ENCODE assay signal across 18 cellular contexts in the genomic region with DNA sequence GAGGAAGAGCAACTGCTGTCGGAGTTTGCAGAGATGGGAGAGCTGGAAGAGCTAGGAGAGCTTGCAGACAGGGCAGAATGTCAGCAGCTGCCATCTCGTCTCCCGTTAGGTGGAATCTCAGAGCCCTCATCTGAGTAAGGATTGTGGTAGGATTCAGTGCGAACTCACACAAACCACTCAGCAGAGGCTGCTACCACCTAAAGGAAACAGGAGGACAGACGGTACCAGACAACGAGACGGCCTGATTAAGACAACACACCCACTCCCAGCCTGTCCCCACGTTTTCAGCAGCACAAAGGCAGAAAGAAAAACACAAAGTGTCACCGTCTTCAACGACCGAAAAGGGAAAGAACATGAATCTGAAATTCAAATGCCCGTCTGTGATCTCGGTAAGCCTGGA. TPM values are rescaled to one million over a fixed set of nuclear protein-coding genes. Genes with fewer than 3 reads are reported as not detected.
DNase-seq lines count a peak whose midpoint lies in the region; ATAC-seq, FAIRE-seq and TF ChIP-seq lines count a peak whose summit lies in the region.
"Had no signal": no experiment of that assay in that cellular context is flagged by ENCODE, and none has a peak within 500 bp of the region (broad histone marks: within the 10 kb centered on the region; RNA-seq: fewer than 3 reads in every experiment).

No MANE protein-coding gene starts in this region.

- H3K4me1 ChIP-seq in endothelial cell of umbilical vein (ENCODE audit: control insufficient read depth, extremely low read depth, insufficient read depth, low read length) (peaks cover 72% of the 10 kb centered on the region), psoas muscle (peaks cover 37% of the 10 kb centered on the region)

- DNase-seq in activated T-cell treated with anti-CD3 and anti-CD28 coated beads, Interleukin-2, amount 50 U/mL, for 24 hours: no peak
- DNase-seq in activated T-cell treated with anti-CD3 and anti-CD28 coated beads for 4 hours: no peak
- DNase-seq in endothelial cell of umbilical vein (ENCODE audit: low read depth, low spot score): no peak
- DNase-seq in psoas muscle: no peak
- DNase-seq in medulla oblongata (ENCODE audit: extremely low spot score): no peak
- no peak for DNase-seq in GM13977 (ENCODE audit: low spot score)
- DNase-seq in NCI-H2107 treated with DMSO at 0.1 percent for 48 hours (lab: John Stamatoyannopoulos, UW; ENCODE audit: unreplicated experiment): no peak
- DNase-seq: body of pancreas; lower lobe of right lung; NCI-H1694 treated with DMSO at 0.1 percent for 48 hours; NCI-H510A treated with DMSO at 0.1 percent for 48 hours; stimulated activated CD4-positive, alpha-beta T cell treated with anti-CD3 and anti-CD28 coated beads, Interleukin-4, amount 100 ng/mL, for 4 hours had no signal

- POLR2A ChIA-PET in endothelial cell of umbilical vein (lab: Charles Lee): interaction anchor here (5.4 kb wide), 1 partner anchor 13 kb away, joined by 22 read pairs; no protein-coding TSS in a partner anchor

- 73 to 75% (median 74%) methylated on average over 13 of the region's 13 CpGs for WGBS in psoas muscle, 3 donors

- H3K27ac ChIP-seq in VCaP (peak overlapping the region; percentile 99; the same call in 1 of the 2 replicates), endothelial cell of umbilical vein (ENCODE audit: insufficient read depth, low read depth, low read length) (peak overlapping the region; percentile 94), psoas muscle (peak overlapping the region; percentile 33)
- H3K27ac ChIP-seq: body of pancreas, lower lobe of right lung had no signal

- H3K4me2 ChIP-seq in endothelial cell of umbilical vein (ENCODE audit: insufficient read depth, low read length): peak overlapping the region; percentile 40

- H3K36me3 ChIP-seq in endothelial cell of umbilical vein (ENCODE audit: control insufficient read depth in 2 of 2, extremely low read depth in 1 of 2, insufficient read depth in 2 of 2, low read length in 2 of 2) (peaks cover 9 to 29% of the 10 kb centered on the region in 2 experiments), psoas muscle (ENCODE audit: insufficient read depth in 1 of 2, low read depth in 1 of 2) (peaks cover 4 to 57% of the 10 kb centered on the region in 2 donors)

- no peak overlapping the region for H3K4me3 ChIP-seq in endothelial cell of umbilical vein (replicated peaks in 1 of 3; ENCODE audit: insufficient read depth in 1 of 3, low read depth in 1 of 3, low read length in 3 of 3)
- H3K4me3 ChIP-seq in psoas muscle: no peak overlapping the region
- H3K4me3 ChIP-seq: body of pancreas, lower lobe of right lung had no signal

- in situ Hi-C loops in GM13977 (cut with MboI; ENCODE audit: low pct_unique_long_range_greater_than_20kb, low sequenced_read_pairs, unreplicated experiment): loop anchor here (10.0 to 25.0 kb wide), 2 partner anchors 253 to 370 kb away; no protein-coding TSS in a partner anchor

- peaks cover 42% of the 10 kb centered on the region for H3K79me2 ChIP-seq in endothelial cell of umbilical vein (ENCODE audit: control insufficient read depth, insufficient read depth, low read length)

- H3K9me3 Mint-ChIP-seq in activated T-cell treated with anti-CD3 and anti-CD28 coated beads, Interleukin-2, amount 50 U/mL, for 24 hours: no peaks in the 10 kb centered on the region

- FAIRE-seq in endothelial cell of umbilical vein (lab: Jason Lieb, UNC): no peak
- FAIRE-seq: G401.6, GM12891, H54 had no signal

- BruUV-seq in endothelial cell of umbilical vein (replicated peaks; lab: Mats Ljungman, UMichigan): no TSS peak

- H2AFZ ChIP-seq in endothelial cell of umbilical vein (ENCODE audit: low read depth, low read length): no peak overlapping the region

- TF ChIP-seq POLR2A in endothelial cell of umbilical vein (IDR thresholded peaks at IDR 0.05; ENCODE audit: low read depth, low read length): no peak

- intact Hi-C loops in endothelial cell of umbilical vein (cut with micrococcal nuclease) (loop anchor here (5.0 kb wide), 1 partner anchor 453 kb away; a partner anchor contains a TSS), psoas muscle (cut with DNase I) (no loop called here)

- H3K27me3 ChIP-seq in endothelial cell of umbilical vein (ENCODE audit: control insufficient read depth in 2 of 2, insufficient read depth in 2 of 2, low read length in 2 of 2) (no peaks in the 10 kb centered on the region), psoas muscle (ENCODE audit: insufficient read depth in 3 of 3, low read length in 2 of 3) (no peaks in the 10 kb centered on the region)
- H3K27me3 ChIP-seq: body of pancreas had no signal

- no peak overlapping the region for H3K4me3 Mint-ChIP-seq in activated T-cell treated with anti-CD3 and anti-CD28 coated beads, Interleukin-2, amount 50 U/mL, for 24 hours

- no peaks in the 10 kb centered on the region for H3K27me3 Mint-ChIP-seq in activated T-cell treated with anti-CD3 and anti-CD28 coated beads, Interleukin-2, amount 50 U/mL, for 24 hours

- peaks cover 83% of the 10 kb centered on the region for H3K36me3 Mint-ChIP-seq in activated T-cell treated with anti-CD3 and anti-CD28 coated beads, Interleukin-2, amount 50 U/mL, for 24 hours (ENCODE audit: low read depth)

- peak overlapping the region; percentile 40 for H3K9ac ChIP-seq in endothelial cell of umbilical vein (replicated peaks; ENCODE audit: extremely low read depth, insufficient read depth, low read length)

- peak overlapping the region; percentile 62 for H3K27ac Mint-ChIP-seq in activated T-cell treated with anti-CD3 and anti-CD28 coated beads, Interleukin-2, amount 50 U/mL, for 24 hours

- no peaks in the 10 kb centered on the region for H3K9me1 ChIP-seq in endothelial cell of umbilical vein (replicated peaks; ENCODE audit: control insufficient read depth, extremely low read depth, insufficient read depth, low read length)

- peaks cover 59% of the 10 kb centered on the region for H3K4me1 Mint-ChIP-seq in activated T-cell treated with anti-CD3 and anti-CD28 coated beads, Interleukin-2, amount 50 U/mL, for 24 hours (ENCODE audit: low read depth)

- CTCF ChIA-PET in endothelial cell of umbilical vein (lab: Charles Lee): interaction anchor here (0.5 to 8.8 kb wide), 4 partner anchors 11 to 243 kb away, joined by 3 to 155 read pairs (median 4); no protein-coding TSS in a partner anchor

- H4K20me1 ChIP-seq in endothelial cell of umbilical vein (replicated peaks; ENCODE audit: control insufficient read depth, extremely low read depth, insufficient read depth, low read length): no peaks in the 10 kb centered on the region

- dilution Hi-C loops in endothelial cell of umbilical vein (cut with MboI; ENCODE audit: extremely low pct_ligation_motif_present, low sequenced_read_pairs): no loop called here

- no peak for TF ChIP-seq CTCF in VCaP (conservative IDR thresholded peaks at IDR 0.05)
- no peak for TF ChIP-seq CTCF in endothelial cell of umbilical vein (IDR thresholded peaks at IDR 0.05; ENCODE audit: extremely low read depth in 1 of 2, insufficient read depth in 1 of 2, low read depth in 1 of 2, low read length in 2 of 2)
- TF ChIP-seq CTCF in psoas muscle (IDR thresholded peaks at IDR 0.05): no peak
- no peak for TF ChIP-seq CTCF in GM13977 (IDR thresholded peaks at IDR 0.05; ENCODE audit: extremely low read depth, insufficient read depth, missing control alignments)

- H3K9me3 ChIP-seq in endothelial cell of umbilical vein (replicated peaks; ENCODE audit: control insufficient read depth, insufficient read depth, low read length) (no peaks in the 10 kb centered on the region), psoas muscle (no peaks in the 10 kb centered on the region)
- H3K9me3 ChIP-seq: body of pancreas, lower lobe of right lung had no signal

- no peak for ATAC-seq in psoas muscle
- ATAC-seq: body of pancreas, lower lobe of right lung had no signal

TF ChIP-seq in endothelial cell of umbilical vein, 7 proteins besides CTCF, POLR2A, EP300 and RAD21:
- TF ChIP-seq FOS (IDR thresholded peaks at IDR 0.05; ENCODE audit: borderline replicate concordance, insufficient read depth, low read length): no peak

RNA-seq across cellular contexts. Expression of a gene that starts 4.1 kb away (rescaled TPM):
- total RNA-seq in endothelial cell of umbilical vein: 81.8 and 84.3 TPM in 2 replicates
- polyA plus RNA-seq in endothelial cell of umbilical vein: 54.9 and 61.1 TPM in 2 replicates
- polyA plus RNA-seq in endothelial cell of umbilical vein (2011; cell fraction: cytosol; rRNA removed): 51.9 and 65.9 TPM in 2 replicates
- 178 and 190 TPM in 2 replicates for polyA plus RNA-seq in endothelial cell of umbilical vein (2011; cell fraction: nucleus; rRNA removed)
- polyA plus RNA-seq in endothelial cell of umbilical vein (2012): 38.6 and 40.5 TPM in 2 replicates
- polyA minus RNA-seq in endothelial cell of umbilical vein: 75.4 and 78.6 TPM in 2 replicates
- 18.9 TPM for polyA minus RNA-seq in endothelial cell of umbilical vein (2011; cell fraction: cytosol; rRNA and poly(A)+ RNA removed)
- 88.2 and 102 TPM in 2 replicates for polyA minus RNA-seq in endothelial cell of umbilical vein (2011; cell fraction: nucleus; rRNA and poly(A)+ RNA removed)
- total RNA-seq in psoas muscle: 10 to 100 TPM; 21.3 to 38.8 (median 24.5) TPM
- 10 to 100 TPM; 37.3 to 63.3 (median 45.0) TPM for polyA plus RNA-seq in psoas muscle

RNA-seq across cellular contexts. Expression of a gene that starts 19.0 kb away (rescaled TPM):
- not detected in 2 replicates for total RNA-seq in endothelial cell of umbilical vein
- not detected in 2 replicates for polyA plus RNA-seq in endothelial cell of umbilical vein
- not detected in 2 replicates for polyA plus RNA-seq in endothelial cell of umbilical vein (2011; cell fraction: cytosol; rRNA removed)
- polyA plus RNA-seq in endothelial cell of umbilical vein (2011; cell fraction: nucleus; rRNA removed): not detected in 2 replicates
- not detected in 2 replicates for polyA plus RNA-seq in endothelial cell of umbilical vein (2012)
- not detected in 2 replicates for polyA minus RNA-seq in endothelial cell of umbilical vein
- polyA minus RNA-seq in endothelial cell of umbilical vein (2011; cell fraction: cytosol; rRNA and poly(A)+ RNA removed): not detected
- not detected in 2 replicates for polyA minus RNA-seq in endothelial cell of umbilical vein (2011; cell fraction: nucleus; rRNA and poly(A)+ RNA removed)
- total RNA-seq in psoas muscle: not detected
- not detected for polyA plus RNA-seq in psoas muscle
- total RNA-seq: body of pancreas, fibroblast of villous mesenchyme, lower lobe of right lung, ureter had no signal

RNA-seq across cellular contexts. Expression of a gene that starts 38.1 kb away (rescaled TPM):
- not detected in 2 replicates for total RNA-seq in endothelial cell of umbilical vein
- not detected in 2 replicates for polyA plus RNA-seq in endothelial cell of umbilical vein
- polyA plus RNA-seq in endothelial cell of umbilical vein (2011; cell fraction: cytosol; rRNA removed): not detected in 2 replicates
- not detected in 2 replicates for polyA plus RNA-seq in endothelial cell of umbilical vein (2011; cell fraction: nucleus; rRNA removed)
- polyA plus RNA-seq in endothelial cell of umbilical vein (2012): not detected in 2 replicates
- not detected in 2 replicates for polyA minus RNA-seq in endothelial cell of umbilical vein
- not detected for polyA minus RNA-seq in endothelial cell of umbilical vein (2011; cell fraction: cytosol; rRNA and poly(A)+ RNA removed)
- not detected in 2 replicates for polyA minus RNA-seq in endothelial cell of umbilical vein (2011; cell fraction: nucleus; rRNA and poly(A)+ RNA removed)
- 100 to 1,000 TPM; 113 to 363 (median 306) TPM for total RNA-seq in psoas muscle
- 100 to 1,000 TPM in 2 of 3 donors, 10 to 100 TPM in 1; 95.7 to 220 (median 175) TPM for polyA plus RNA-seq in psoas muscle
- total RNA-seq: body of pancreas had no signal

Comparison
In these comparisons a context has a peak if more than half of its experiments do, and no peak if none do; other contexts are left out.
1. H3K27ac ChIP-seq: peak in every context shown above with its lines; median percentile 99 in VCaP; 94 in endothelial cell of umbilical vein; 33 in psoas muscle.
2. RNA of a gene that starts 38.1 kb away (total RNA-seq): 113 to 363 TPM in psoas muscle; not detected in endothelial cell of umbilical vein; every median in the first group is over 100 times any median in the second.